ENCODE assay signal across 14 cellular contexts in genomic region chr9:87663556-87663955, GRCh38.
A peak's percentile ranks its signal among the peaks of the same experiment; 100 is the strongest.
DNase-seq lines count a peak whose midpoint lies in the region; ATAC-seq and TF ChIP-seq lines count a peak whose summit lies in the region.
"Had no signal": no experiment of that assay in that cellular context is flagged by ENCODE, and none has a peak within 500 bp of the region (broad histone marks: within the 10 kb centered on the region; RNA-seq: fewer than 3 reads in every experiment).

No MANE protein-coding gene starts in this region.

- H3K36me3 Mint-ChIP-seq in WTC11 = peaks cover 79% of the 10 kb centered on the region
- H3K36me3 Mint-ChIP-seq in activated CD4-positive, alpha-beta T cell treated with anti-CD3 and anti-CD28 coated beads for 36 hours (ENCODE audit: low read depth) = peaks cover 2% of the 10 kb centered on the region
- H3K36me3 Mint-ChIP-seq: CD4-positive, CD25-positive, alpha-beta regulatory T cell had no signal

- no peak for TF ChIP-seq EP300 in sigmoid colon (IDR thresholded peaks at IDR 0.05)

- peaks cover 0 to 6% (median 0%) of the 10 kb centered on the region in 4 donors for H3K9me3 ChIP-seq in sigmoid colon
- H3K9me3 ChIP-seq: BE2C had no signal

- H3K4me1 ChIP-seq in sigmoid colon = peaks cover 0 to 18% (median 7%) of the 10 kb centered on the region in 4 donors
- H3K4me1 ChIP-seq: BE2C had no signal

- no peak overlapping the region for H3K27ac ChIP-seq in sigmoid colon

- CTCF ChIA-PET in WTC11 (lab: Charles Lee) = interaction anchor here (0.9 to 2.9 kb wide), 8 partner anchors 8 to 716 kb away, joined by 3 to 22 read pairs (median 5); partner anchors contain the start of gene GAS1
- CTCF ChIA-PET in activated CD4-positive, alpha-beta T cell treated with anti-CD3 and anti-CD28 coated beads for 36 hours (lab: Charles Lee) = interaction anchor here (0.6 to 2.5 kb wide), 8 partner anchors 15 to 580 kb away, joined by 3 to 19 read pairs (median 4); no protein-coding TSS in a partner anchor

- POLR2A ChIA-PET in WTC11 (lab: Charles Lee) = no interaction called here
- POLR2A ChIA-PET in activated CD4-positive, alpha-beta T cell treated with anti-CD3 and anti-CD28 coated beads for 36 hours (lab: Charles Lee) = no interaction called here

- H3K27me3 Mint-ChIP-seq in WTC11 (ENCODE audit: low read depth) = no peaks in the 10 kb centered on the region
- peaks cover 2% of the 10 kb centered on the region for H3K27me3 Mint-ChIP-seq in activated CD4-positive, alpha-beta T cell treated with anti-CD3 and anti-CD28 coated beads for 36 hours
- H3K27me3 Mint-ChIP-seq: CD4-positive, CD25-positive, alpha-beta regulatory T cell had no signal

- no peak for TF ChIP-seq CTCF in WTC11 (IDR thresholded peaks at IDR 0.05)
- TF ChIP-seq CTCF in sigmoid colon (IDR thresholded peaks at IDR 0.05) = no peak

- peak; percentile 54 for ATAC-seq in GM18867 (IDR thresholded peaks at IDR 0.05; ENCODE audit: unreplicated experiment)
- ATAC-seq in WTC11 = no peak
- peak; percentile 14 for ATAC-seq in esophagus mucosa
- no peak for ATAC-seq in activated CD4-positive, alpha-beta T cell treated with anti-CD3 and anti-CD28 coated beads for 36 hours

- H3K9me3 Mint-ChIP-seq in WTC11 = peaks cover 30% of the 10 kb centered on the region
- H3K9me3 Mint-ChIP-seq in activated CD4-positive, alpha-beta T cell treated with anti-CD3 and anti-CD28 coated beads for 36 hours (ENCODE audit: low read depth) = peaks cover 7% of the 10 kb centered on the region

- no peak for TF ChIP-seq POLR2A in sigmoid colon (IDR thresholded peaks at IDR 0.05)

- no peaks in the 10 kb centered on the region for H3K27me3 ChIP-seq in sigmoid colon
- H3K27me3 ChIP-seq: BE2C had no signal

- H3K36me3 ChIP-seq in sigmoid colon = peaks cover 0 to 66% (median 12%) of the 10 kb centered on the region in 4 donors
- H3K36me3 ChIP-seq: BE2C had no signal

- 89 to 91% methylated on average over 6 of the region's 6 CpGs for WGBS in sigmoid colon, 2 donors

- no peak overlapping the region for H3K4me3 Mint-ChIP-seq in WTC11
- no peak overlapping the region for H3K4me3 Mint-ChIP-seq in activated CD4-positive, alpha-beta T cell treated with anti-CD3 and anti-CD28 coated beads for 36 hours

- peak overlapping the region; percentile 51; the same call in 1 of the 2 replicates for H3K27ac Mint-ChIP-seq in WTC11
- no peak overlapping the region for H3K27ac Mint-ChIP-seq in activated CD4-positive, alpha-beta T cell treated with anti-CD3 and anti-CD28 coated beads for 36 hours
- H3K27ac Mint-ChIP-seq: CD4-positive, CD25-positive, alpha-beta regulatory T cell had no signal

- intact Hi-C loops in posterior vena cava (cut with DNase I) (loop anchor here (5.0 kb wide), 1 partner anchor 326 kb away; no protein-coding TSS in a partner anchor), sigmoid colon (cut with DNase I) (loop anchor here (1.0 to 10.0 kb wide), 2 partner anchors 326 to 1249 kb away; no protein-coding TSS in a partner anchor)
- intact Hi-C loops in activated CD4-positive, alpha-beta T cell treated with anti-CD3 and anti-CD28 coated beads for 36 hours (cut with DNase I, micrococcal nuclease) = loop anchor here (1.0 to 10.0 kb wide), 2 partner anchors 326 to 1229 kb away; no protein-coding TSS in a partner anchor

- no peak for DNase-seq in WTC11 (ENCODE audit: low spot score)
- DNase-seq in posterior vena cava (ENCODE audit: low spot score) = peak; percentile 56
- no peak for DNase-seq in retina
- DNase-seq in GF-D8 (lab: John Stamatoyannopoulos, UW) = no peak
- DNase-seq in activated CD4-positive, alpha-beta T cell treated with anti-CD3 and anti-CD28 coated beads for 36 hours = no peak
- DNase-seq in sigmoid colon = no peak
- DNase-seq: DMS 273 treated with DMSO at 0.1 percent for 48 hours, NCI-H2171 treated with DMSO at 0.1 percent for 48 hours, SHP77 treated with DMSO at 0.1 percent for 48 hours had no signal

- H3K4me3 ChIP-seq in sigmoid colon = no peak overlapping the region
- H3K4me3 ChIP-seq: K562 had no signal

- peaks cover 23% of the 10 kb centered on the region for H3K4me1 Mint-ChIP-seq in WTC11
- peaks cover 10% of the 10 kb centered on the region for H3K4me1 Mint-ChIP-seq in activated CD4-positive, alpha-beta T cell treated with anti-CD3 and anti-CD28 coated beads for 36 hours
- H3K4me1 Mint-ChIP-seq: CD4-positive, CD25-positive, alpha-beta regulatory T cell had no signal

TF ChIP-seq in WTC11, 78 proteins besides CTCF, POLR2A, EP300 and RAD21:
- TF ChIP-seq ZNF532 (CRISPR knock-in tag; IDR thresholded peaks at IDR 0.05; ENCODE audit: borderline replicate concordance) (no peak), RORB (CRISPR knock-in tag; IDR thresholded peaks at IDR 0.05) (no peak)

Comparison
In these comparisons a context has a peak if more than half of its experiments do, and no peak if none do; other contexts are left out.
1. ATAC-seq: peak in GM18867 (single experiment) and esophagus mucosa (single experiment); none in WTC11 (single experiment) and activated CD4-positive, alpha-beta T cell treated with anti-CD3 and anti-CD28 coated beads for 36 hours (single experiment).